Comparison of ENCODE assay signal across 18 cellular contexts in the genomic region with DNA sequence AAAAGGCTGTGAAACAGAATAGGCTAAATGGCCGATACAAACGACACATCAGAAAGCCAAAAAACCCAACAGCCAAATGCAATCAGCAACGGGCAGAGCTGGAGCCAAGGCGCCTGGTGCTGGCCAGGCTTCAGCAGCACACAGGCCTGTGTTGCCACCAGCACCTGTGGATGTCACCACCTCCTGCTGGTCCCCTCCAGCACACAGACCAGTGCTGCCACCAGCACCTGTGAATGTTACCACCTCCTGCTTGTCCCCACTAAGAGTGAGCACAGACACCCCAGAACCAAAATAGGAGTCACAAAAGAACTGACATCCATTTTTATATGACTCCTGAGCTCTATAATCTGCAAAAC. TPM values are rescaled to one million over a fixed set of nuclear protein-coding genes. Genes with fewer than 3 reads are reported as not detected.
DNase-seq lines count a peak whose midpoint lies in the region; ATAC-seq and TF ChIP-seq lines count a peak whose summit lies in the region.
"Had no signal": no experiment of that assay in that cellular context is flagged by ENCODE, and none has a peak within 500 bp of the region (broad histone marks: within the 10 kb centered on the region; RNA-seq: fewer than 3 reads in every experiment).

No MANE protein-coding gene starts in this region.

- peak overlapping the region; percentile 61; the same call in 1 of the 2 replicates for H3K4me2 ChIP-seq in BLaER1

- TF ChIP-seq EP300 in sigmoid colon (IDR thresholded peaks at IDR 0.05) = no peak

- DNase-seq in cerebellar cortex (ENCODE audit: low spot score) (peak; percentile 87), right cardiac atrium (peak; percentile 37 to 81 (median 77)), sigmoid colon (no peak), CD14-positive monocyte (ENCODE audit: low spot score) (no peak), NCI-H2029 treated with DMSO at 0.1 percent for 48 hours (lab: John Stamatoyannopoulos, UW) (no peak)
- DNase-seq in stimulated activated naive CD8-positive, alpha-beta T cell treated with anti-CD3 and anti-CD28 coated beads, Interleukin-15, amount 100 ng/mL, for 72 hours = no peak
- DNase-seq in stimulated activated CD4-positive, alpha-beta T cell treated with anti-CD3 and anti-CD28 coated beads, Interleukin-4, amount 100 ng/mL, for 4 hours = no peak
- DNase-seq: activated CD4-positive, alpha-beta T cell treated with anti-CD3 and anti-CD28 coated beads, Interleukin-2, amount 10 ng/mL, durations not matched to agents 7 days and 5 days; activated naive CD8-positive, alpha-beta T cell treated with anti-CD3 and anti-CD28 coated beads, Interleukin-2, amount 10 ng/mL, durations not matched to agents 7 days and 5 days; activated T-cell treated with anti-CD3 and anti-CD28 coated beads for 4 hours; EL; kidney glomerular epithelial cell; NCI-H1930; NCI-H524 treated with DMSO at 0.1 percent for 48 hours had no signal

- H3K27me3 ChIP-seq in BLaER1 = no peaks in the 10 kb centered on the region
- no peaks in the 10 kb centered on the region for H3K27me3 ChIP-seq in right cardiac atrium (ENCODE audit: control insufficient read depth, insufficient read depth)
- no peaks in the 10 kb centered on the region for H3K27me3 ChIP-seq in sigmoid colon
- H3K27me3 ChIP-seq: suprapubic skin had no signal

- H3K4me1 Mint-ChIP-seq in stimulated activated naive CD8-positive, alpha-beta T cell treated with anti-CD3 and anti-CD28 coated beads, Interleukin-15, amount 100 ng/mL, for 72 hours = no peaks in the 10 kb centered on the region
- H3K4me1 Mint-ChIP-seq in CD14-positive monocyte = no peaks in the 10 kb centered on the region
- H3K4me1 Mint-ChIP-seq: activated CD4-positive, alpha-beta T cell treated with anti-CD3 and anti-CD28 coated beads, Interleukin-2, amount 10 ng/mL, durations not matched to agents 7 days and 5 days; activated naive CD8-positive, alpha-beta T cell treated with anti-CD3 and anti-CD28 coated beads, Interleukin-2, amount 10 ng/mL, durations not matched to agents 7 days and 5 days had no signal

- no peak overlapping the region for H3K4me3 ChIP-seq in BLaER1
- no peak overlapping the region for H3K4me3 ChIP-seq in right cardiac atrium (ENCODE audit: low read length)
- no peak overlapping the region for H3K4me3 ChIP-seq in sigmoid colon
- H3K4me3 ChIP-seq: GM12878, SK-N-MC, suprapubic skin had no signal

- H3K27ac ChIP-seq in BLaER1 = no peak overlapping the region
- peak overlapping the region; percentile 89 for H3K27ac ChIP-seq in right cardiac atrium (ENCODE audit: low read length)
- H3K27ac ChIP-seq in sigmoid colon = peak overlapping the region; percentile 93 to 98 (median 96)
- H3K27ac ChIP-seq: SK-N-MC, suprapubic skin had no signal

- WGBS in right cardiac atrium = 45% methylated on average over 4 of the region's 4 CpGs
- WGBS in sigmoid colon, 2 donors = 72 to 89% methylated on average over 4 of the region's 4 CpGs

- H3K9me3 ChIP-seq in BLaER1 = no peaks in the 10 kb centered on the region
- no peaks in the 10 kb centered on the region for H3K9me3 ChIP-seq in right cardiac atrium (ENCODE audit: control insufficient read depth, low read length)
- no peaks in the 10 kb centered on the region for H3K9me3 ChIP-seq in sigmoid colon
- H3K9me3 ChIP-seq: suprapubic skin had no signal

- no peaks in the 10 kb centered on the region for H3K9me3 Mint-ChIP-seq in stimulated activated naive CD8-positive, alpha-beta T cell treated with anti-CD3 and anti-CD28 coated beads, Interleukin-15, amount 100 ng/mL, for 72 hours
- H3K9me3 Mint-ChIP-seq in CD14-positive monocyte = peaks cover 0 to 2% (median 0%) of the 10 kb centered on the region in 7 donors
- H3K9me3 Mint-ChIP-seq: activated CD4-positive, alpha-beta T cell treated with anti-CD3 and anti-CD28 coated beads, Interleukin-2, amount 10 ng/mL, durations not matched to agents 7 days and 5 days; activated naive CD8-positive, alpha-beta T cell treated with anti-CD3 and anti-CD28 coated beads, Interleukin-2, amount 10 ng/mL, durations not matched to agents 7 days and 5 days had no signal

- H4K20me1 ChIP-seq in BLaER1 = no peaks in the 10 kb centered on the region

- no peak overlapping the region for H3K4me3 Mint-ChIP-seq in stimulated activated naive CD8-positive, alpha-beta T cell treated with anti-CD3 and anti-CD28 coated beads, Interleukin-15, amount 100 ng/mL, for 72 hours
- no peak overlapping the region for H3K4me3 Mint-ChIP-seq in CD14-positive monocyte
- H3K4me3 Mint-ChIP-seq: activated CD4-positive, alpha-beta T cell treated with anti-CD3 and anti-CD28 coated beads, Interleukin-2, amount 10 ng/mL, durations not matched to agents 7 days and 5 days; activated naive CD8-positive, alpha-beta T cell treated with anti-CD3 and anti-CD28 coated beads, Interleukin-2, amount 10 ng/mL, durations not matched to agents 7 days and 5 days had no signal

- H3K4me1 ChIP-seq in BLaER1 (peaks cover 46% of the 10 kb centered on the region), right cardiac atrium (ENCODE audit: control insufficient read depth, insufficient read depth, low read length) (peaks cover 31% of the 10 kb centered on the region), sigmoid colon (peaks cover 0 to 100% (median 98%) of the 10 kb centered on the region in 4 donors)

- no peaks in the 10 kb centered on the region for H3K27me3 Mint-ChIP-seq in stimulated activated naive CD8-positive, alpha-beta T cell treated with anti-CD3 and anti-CD28 coated beads, Interleukin-15, amount 100 ng/mL, for 72 hours
- H3K27me3 Mint-ChIP-seq in CD14-positive monocyte (ENCODE audit: low read depth in 3 of 3) = peaks cover 0 to 1% (median 0%) of the 10 kb centered on the region in 3 donors
- H3K27me3 Mint-ChIP-seq: activated CD4-positive, alpha-beta T cell treated with anti-CD3 and anti-CD28 coated beads, Interleukin-2, amount 10 ng/mL, durations not matched to agents 7 days and 5 days had no signal

- H3K27ac Mint-ChIP-seq in stimulated activated naive CD8-positive, alpha-beta T cell treated with anti-CD3 and anti-CD28 coated beads, Interleukin-15, amount 100 ng/mL, for 72 hours = peak overlapping the region in 1 of 2 donors; percentile 70
- H3K27ac Mint-ChIP-seq in CD14-positive monocyte = no peak overlapping the region
- H3K27ac Mint-ChIP-seq: activated CD4-positive, alpha-beta T cell treated with anti-CD3 and anti-CD28 coated beads, Interleukin-2, amount 10 ng/mL, durations not matched to agents 7 days and 5 days; activated naive CD8-positive, alpha-beta T cell treated with anti-CD3 and anti-CD28 coated beads, Interleukin-2, amount 10 ng/mL, durations not matched to agents 7 days and 5 days had no signal

- H3K36me3 ChIP-seq in BLaER1 (no peaks in the 10 kb centered on the region), sigmoid colon (no peaks in the 10 kb centered on the region)
- H3K36me3 ChIP-seq: suprapubic skin had no signal

- TF ChIP-seq CTCF in sigmoid colon (IDR thresholded peaks at IDR 0.05) (no peak), CD14-positive monocyte (IDR thresholded peaks at IDR 0.05) (no peak)

- H3K36me3 Mint-ChIP-seq in CD14-positive monocyte = no peaks in the 10 kb centered on the region
- H3K36me3 Mint-ChIP-seq: activated naive CD8-positive, alpha-beta T cell treated with anti-CD3 and anti-CD28 coated beads, Interleukin-2, amount 10 ng/mL, durations not matched to agents 7 days and 5 days had no signal

- peak; percentile 64 to 86 for ATAC-seq in right cardiac atrium
- ATAC-seq in stimulated activated naive CD8-positive, alpha-beta T cell treated with anti-CD3 and anti-CD28 coated beads, Interleukin-15, amount 100 ng/mL, for 72 hours = no peak
- ATAC-seq: GM12878 had no signal

- TF ChIP-seq POLR2A in sigmoid colon (IDR thresholded peaks at IDR 0.05) = no peak

- H3K9ac ChIP-seq in BLaER1 = no peak overlapping the region

- intact Hi-C loops in right cardiac atrium (cut with DNase I) = loop anchor here in 1 of 4 donors (5.0 kb wide), 1 partner anchor 38 kb away; no protein-coding TSS in a partner anchor
- intact Hi-C loops in sigmoid colon (cut with DNase I) = no loop called here
- intact Hi-C loops in CD14-positive monocyte (cut with micrococcal nuclease) = no loop called here

RNA-seq across cellular contexts. Expression of gene SORBS1, which starts 42.1 kb away (rescaled TPM):
- total RNA-seq in right cardiac atrium = 100 to 1,000 TPM; 347 to 511 (median 454) TPM
- 225 TPM for polyA plus RNA-seq in right cardiac atrium
- 1,000 to 10,000 TPM in 2 of 4 donors, 100 to 1,000 TPM in 2; 664 to 1,403 (median 979) TPM for total RNA-seq in sigmoid colon
- 10 to 100 TPM in 2 of 3 donors, 1 to 10 TPM in 1; 8.1 to 56.2 (median 19.2) TPM for polyA plus RNA-seq in sigmoid colon
- polyA plus RNA-seq in CD14-positive monocyte = under 1 TPM in 1 of 2 donors, not detected in 1; 0.15 TPM

Comparison
In these comparisons a context has a peak if more than half of its experiments do, and no peak if none do; other contexts are left out.
1. DNase-seq: peak in cerebellar cortex (single experiment) and right cardiac atrium (3 of 3); none in sigmoid colon (single experiment), stimulated activated naive CD8-positive, alpha-beta T cell treated with anti-CD3 and anti-CD28 coated beads, Interleukin-15, amount 100 ng/mL, for 72 hours (0 of 2), CD14-positive monocyte (single experiment), NCI-H2029 treated with DMSO at 0.1 percent for 48 hours (single experiment) and stimulated activated CD4-positive, alpha-beta T cell treated with anti-CD3 and anti-CD28 coated beads, Interleukin-4, amount 100 ng/mL, for 4 hours (0 of 2).
2. RNA of gene SORBS1, which starts 42.1 kb away (polyA plus RNA-seq): 225 TPM in right cardiac atrium (single experiment) and 8.1 to 56.2 TPM in sigmoid colon; 0.15 TPM in CD14-positive monocyte; every median in the first group is over 4 times any median in the second.